Comparison of ENCODE assay signal across 1 cellular context in genomic region chr13:43880451-43880850, GRCh38.
TF ChIP-seq lines count a peak whose summit lies in the region.

No MANE protein-coding gene starts in this region.

TF ChIP-seq in GM23338, 12 proteins besides CTCF, POLR2A, EP300 and RAD21 (continued from another document):
- no peak for TF ChIP-seq ZNF462 (CRISPR knock-in tag; IDR thresholded peaks at IDR 0.05)
TF ChIP-seq in GM23338: peak in this region for 0.
